Comparison of ENCODE assay signal across 8 cellular contexts in the genomic region with DNA sequence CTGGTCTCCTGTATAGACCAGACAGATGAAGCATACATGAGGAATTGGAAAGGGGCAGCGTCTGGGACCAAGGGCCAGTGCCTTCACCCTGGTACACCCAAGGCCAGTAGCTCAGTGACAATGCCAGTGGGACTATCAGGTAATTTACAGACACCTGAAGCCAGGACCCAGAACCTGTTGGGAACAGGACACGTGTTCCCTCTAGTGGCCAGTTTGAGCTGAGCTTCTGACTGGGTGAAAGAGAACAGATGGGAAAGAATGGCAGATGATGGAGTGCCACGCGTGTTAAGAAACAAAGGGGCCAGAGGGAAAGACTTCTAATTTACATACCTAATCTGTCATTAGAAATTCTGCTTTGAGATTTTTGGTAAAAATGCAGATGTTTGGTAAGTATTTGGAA. TPM values are rescaled to one million over a fixed set of nuclear protein-coding genes. Genes with fewer than 3 reads are reported as not detected.
DNase-seq lines count a peak whose midpoint lies in the region; ATAC-seq and TF ChIP-seq lines count a peak whose summit lies in the region.

No MANE protein-coding gene starts in this region.

- no peak overlapping the region for H3K9ac ChIP-seq in neural cell (ENCODE audit: low read length)

- H3K4me2 ChIP-seq in neural cell (ENCODE audit: low read length) = no peak overlapping the region

- no peak overlapping the region for H2AFZ ChIP-seq in neural cell (ENCODE audit: low read depth, low read length)

- peak; percentile 50 for DNase-seq in effector CD4-positive, alpha-beta T cell
- no peak for DNase-seq in NCI-H1694 (lab: John Stamatoyannopoulos, UW)

- H3K36me3 ChIP-seq in neural cell (ENCODE audit: insufficient read depth, low read length) = no peaks in the 10 kb centered on the region

- H3K27ac ChIP-seq in neural cell (ENCODE audit: low read length) = no peak overlapping the region

- H3K79me2 ChIP-seq in neural cell (replicated peaks; ENCODE audit: insufficient read depth, low read length) = no peaks in the 10 kb centered on the region

- no peaks in the 10 kb centered on the region for H3K9me2 ChIP-seq in neural cell (ENCODE audit: insufficient read depth, low read length)

- H3K27me3 ChIP-seq in neural cell (ENCODE audit: insufficient read depth, low read depth, low read length) = no peaks in the 10 kb centered on the region

- H4K20me1 ChIP-seq in neural cell (ENCODE audit: insufficient read depth) = no peaks in the 10 kb centered on the region

- H3K9me3 ChIP-seq in neural cell (ENCODE audit: low read length) = no peaks in the 10 kb centered on the region

- peak; percentile 66 for TF ChIP-seq RAD21 in neural cell (conservative IDR thresholded peaks at IDR 0.05)

- TF ChIP-seq CTCF in WI38 (IDR thresholded peaks at IDR 0.05; ENCODE audit: low read depth, low read length) (peak; percentile 54), neural cell (IDR thresholded peaks at IDR 0.05; ENCODE audit: poor library complexity, severe bottlenecking) (peak; percentile 65)

- no peak overlapping the region for H3K4me3 ChIP-seq in WI38 (ENCODE audit: low read depth, low read length)
- no peak overlapping the region for H3K4me3 ChIP-seq in neural cell (ENCODE audit: low read length)

- peak; percentile 72 for ATAC-seq in GM18867 (IDR thresholded peaks at IDR 0.05; ENCODE audit: unreplicated experiment)
- peak; percentile 54 for ATAC-seq in HG03103 (IDR thresholded peaks at IDR 0.05; ENCODE audit: low read depth, unreplicated experiment)
- ATAC-seq in GM19455 (IDR thresholded peaks at IDR 0.05; ENCODE audit: unreplicated experiment) = no peak
- ATAC-seq in HG02763 (IDR thresholded peaks at IDR 0.05; ENCODE audit: unreplicated experiment) = no peak

- no peaks in the 10 kb centered on the region for H3F3A ChIP-seq in neural cell (ENCODE audit: insufficient read depth, low read length, poor library complexity, severe bottlenecking)

- no peak for TF ChIP-seq EP300 in neural cell (conservative IDR thresholded peaks at IDR 0.05; ENCODE audit: poor library complexity, severe bottlenecking)

TF ChIP-seq in neural cell, 6 proteins besides CTCF, POLR2A, EP300 and RAD21:
- TF ChIP-seq MXI1 (conservative IDR thresholded peaks at IDR 0.05; ENCODE audit: poor library complexity, severe bottlenecking) = no peak
- TF ChIP-seq POLR2AphosphoS5 (IDR thresholded peaks at IDR 0.05) = no peak
- TF ChIP-seq TAF1 (IDR thresholded peaks at IDR 0.05; ENCODE audit: low read depth) = no peak
- no peak for TF ChIP-seq REST (IDR thresholded peaks at IDR 0.05; ENCODE audit: borderline replicate concordance)
- no peak for TF ChIP-seq EZH2 (IDR thresholded peaks at IDR 0.05; ENCODE audit: borderline replicate concordance, insufficient read depth, low read length, poor library complexity, severe bottlenecking)
- peak; percentile 58 for TF ChIP-seq SMC3 (conservative IDR thresholded peaks at IDR 0.05; ENCODE audit: poor library complexity)

RNA-seq across cellular contexts. Expression of gene SLC25A38, which starts 5.1 kb away (rescaled TPM):
- polyA plus RNA-seq in neural cell = 32.5 and 41.4 TPM in 2 replicates
- polyA minus RNA-seq in neural cell = 18.3 and 20.0 TPM in 2 replicates

RNA-seq across cellular contexts. Expression of gene RPSA, which starts 28.4 kb away (rescaled TPM):
- polyA plus RNA-seq in neural cell = 1,510 and 1,629 TPM in 2 replicates
- 796 and 802 TPM in 2 replicates for polyA minus RNA-seq in neural cell

RNA-seq across cellular contexts. Expression of gene CCR8, which starts 48.6 kb away (rescaled TPM):
- polyA plus RNA-seq in neural cell = not detected in 2 replicates
- not detected in 2 replicates for polyA minus RNA-seq in neural cell

Comparison
In these comparisons a context has a peak if more than half of its experiments do, and no peak if none do; other contexts are left out.
1. ATAC-seq: peak in GM18867 (single experiment) and HG03103 (single experiment); none in GM19455 (single experiment) and HG02763 (single experiment).